11 cellular contexts compared by ENCODE assay signal in genomic region chr1:172117800-172118199, GRCh38.
DNase-seq lines count a peak whose midpoint lies in the region; ATAC-seq and TF ChIP-seq lines count a peak whose summit lies in the region.
"Had no signal": no experiment of that assay in that cellular context is flagged by ENCODE, and none has a peak within 500 bp of the region (broad histone marks: within the 10 kb centered on the region; RNA-seq: fewer than 3 reads in every experiment).

No MANE protein-coding gene starts in this region.

- TF ChIP-seq EP300 in tibial nerve (IDR thresholded peaks at IDR 0.05): no peak

- no peaks in the 10 kb centered on the region for H3K27me3 ChIP-seq in tibial nerve

- DNase-seq in stimulated activated CD8-positive, alpha-beta memory T cell treated with anti-CD3 and anti-CD28 coated beads, Interleukin-12 subunit alpha, Interleukin-12 subunit beta, amount 100 ng/mL, for 1 hour (ENCODE audit: low read depth): peak; percentile 10
- no peak for DNase-seq in stimulated activated CD8-positive, alpha-beta memory T cell treated with anti-CD3 and anti-CD28 coated beads, Interleukin-4, amount 100 ng/mL, for 48 hours
- no peak for DNase-seq in HCEC 1CT
- DNase-seq in SHP77 treated with DMSO at 0.1 percent for 48 hours (lab: John Stamatoyannopoulos, UW): no peak
- DNase-seq in NCI-H1930 (lab: John Stamatoyannopoulos, UW): no peak
- DNase-seq in tibial nerve (ENCODE audit: low spot score in 2 of 2): no peak
- DNase-seq: H7, NCI-H2081 treated with DMSO at 0.1 percent for 48 hours had no signal

- peak overlapping the region; percentile 25 for H3K27ac Mint-ChIP-seq in activated naive CD8-positive, alpha-beta T cell

- H3K9me3 ChIP-seq in tibial nerve: no peaks in the 10 kb centered on the region

- no peaks in the 10 kb centered on the region for H3K36me3 ChIP-seq in tibial nerve

- no peak overlapping the region for H3K27ac ChIP-seq in tibial nerve

- H3K36me3 Mint-ChIP-seq in activated naive CD8-positive, alpha-beta T cell: peaks cover 2% of the 10 kb centered on the region

- H3K27me3 Mint-ChIP-seq in activated naive CD8-positive, alpha-beta T cell: no peaks in the 10 kb centered on the region

- ATAC-seq in HG03342 (IDR thresholded peaks at IDR 0.05; ENCODE audit: unreplicated experiment): peak; percentile 53
- ATAC-seq: left lobe of liver had no signal

- peak overlapping the region; percentile 21 for H3K4me3 Mint-ChIP-seq in activated naive CD8-positive, alpha-beta T cell

- H3K4me3 ChIP-seq in tibial nerve: no peak overlapping the region

- no peaks in the 10 kb centered on the region for H3K4me1 ChIP-seq in tibial nerve

- H3K9me3 Mint-ChIP-seq in activated naive CD8-positive, alpha-beta T cell (ENCODE audit: low read depth): no peaks in the 10 kb centered on the region

- 66 to 67% methylated on average over 1 of the region's 1 CpG for WGBS in tibial nerve, 2 donors

- no peak for TF ChIP-seq POLR2A in tibial nerve (IDR thresholded peaks at IDR 0.05)

- TF ChIP-seq CTCF in tibial nerve (IDR thresholded peaks at IDR 0.05): no peak

- H3K4me1 Mint-ChIP-seq in activated naive CD8-positive, alpha-beta T cell (ENCODE audit: low read depth): peaks cover 28% of the 10 kb centered on the region
